In genomic region chr5:127072861-127073846, GRCh38 we compare ENCODE assay signal across 8 cellular contexts. TPM values are rescaled to one million over a fixed set of nuclear protein-coding genes. Genes with fewer than 3 reads are reported as not detected.
DNase-seq lines count a peak whose midpoint lies in the region; ATAC-seq and TF ChIP-seq lines count a peak whose summit lies in the region.

TSS of gene C5orf63 (minus strand) at chr5:127073502. CDS start at chr5:127058995, 14,507 bp downstream.

- peak; percentile 48 for DNase-seq in G401 (ENCODE audit: low spot score)
- DNase-seq in M059J (ENCODE audit: low read depth): peak; percentile 34
- DNase-seq in T47D (ENCODE audit: low read depth in 1 of 2, low spot score in 1 of 2): peak; percentile 51 to 61
- DNase-seq in left lobe of liver (ENCODE audit: low spot score): peak; percentile 74
- DNase-seq in stimulated activated CD4-positive, alpha-beta T cell treated with anti-CD3 and anti-CD28 coated beads, TNF-alpha, amount 100 ng/mL, for 24 hours (ENCODE audit: low read depth in 3 of 3): peak; percentile 53 to 76 (median 56)
- DNase-seq in pons (ENCODE audit: low spot score): no peak

- TF ChIP-seq CTCF in VCaP (conservative IDR thresholded peaks at IDR 0.05): no peak; the same call in 1 of the 2 replicates

- in situ Hi-C loops in G401 (cut with HindIII; ENCODE audit: low sequenced_read_pairs): no loop called here
- in situ Hi-C loops in T47D (cut with HindIII; ENCODE audit: low pct_unique_long_range_greater_than_20kb, low sequenced_read_pairs): no loop called here

- H3K27ac ChIP-seq in VCaP: peak within 1 kb of the TSS; percentile 78

- ATAC-seq in GM21786 (IDR thresholded peaks at IDR 0.05; ENCODE audit: unreplicated experiment) (peak; percentile 99), left lobe of liver (peak; percentile 97)

RNA-seq across cellular contexts. Expression of gene C5orf63, which starts in this region (rescaled TPM):
- total RNA-seq in G401 (2014; rRNA removed; shearing (Covaris generic)): not detected in 2 replicates
- total RNA-seq in M059J (2014; rRNA removed; shearing (Covaris generic)): 1.7 and 2.6 TPM in 2 replicates
- total RNA-seq in left lobe of liver: 4.2 TPM

Comparison
In these comparisons a context has a peak if more than half of its experiments do, and no peak if none do; other contexts are left out.
1. Peak in DNase-seq in G401; RNA of the gene not detected or under 1 TPM.